ENCODE assay signal across 18 cellular contexts in the genomic region with DNA sequence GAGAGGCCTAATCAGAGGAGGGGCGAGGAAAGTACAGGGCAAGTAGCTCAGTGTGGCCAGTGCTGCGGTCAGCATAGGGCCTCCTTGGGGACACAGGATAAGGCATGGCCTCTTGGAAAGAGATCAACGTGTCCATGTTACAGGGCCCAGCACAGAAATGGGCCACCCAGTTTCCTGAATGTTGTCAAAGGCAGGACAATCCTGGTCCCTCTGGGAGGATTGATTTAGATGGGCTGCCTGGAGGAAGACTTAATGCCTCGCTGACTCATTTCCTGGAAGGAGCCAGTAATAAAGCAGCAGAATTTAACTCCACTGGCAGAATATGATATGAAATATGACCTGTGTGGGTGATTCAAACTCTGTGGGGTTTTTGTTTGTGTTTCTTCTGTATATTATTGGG. TPM values are rescaled to one million over a fixed set of nuclear protein-coding genes. Genes with fewer than 3 reads are reported as not detected.
A peak's percentile ranks its signal among the peaks of the same experiment; 100 is the strongest.
DNase-seq lines count a peak whose midpoint lies in the region; ATAC-seq, FAIRE-seq and TF ChIP-seq lines count a peak whose summit lies in the region.
"Had no signal": no experiment of that assay in that cellular context is flagged by ENCODE, and none has a peak within 500 bp of the region (broad histone marks: within the 10 kb centered on the region; RNA-seq: fewer than 3 reads in every experiment).

No MANE protein-coding gene starts in this region.

- no peak overlapping the region for H3K4me3 Mint-ChIP-seq in activated CD8-positive, alpha-beta T cell treated with anti-CD3 and anti-CD28 coated beads for 36 hours
- H3K4me3 Mint-ChIP-seq in activated CD8-positive, alpha-beta T cell treated with anti-CD3 and anti-CD28 coated beads, Interleukin-2, amount 10 ng/mL, durations not matched to agents 7 days and 5 days = no peak overlapping the region
- no peak overlapping the region for H3K4me3 Mint-ChIP-seq in type B pancreatic cell
- H3K4me3 Mint-ChIP-seq: activated naive CD8-positive, alpha-beta T cell treated with anti-CD3 and anti-CD28 coated beads, Interleukin-2, amount 10 ng/mL, durations not matched to agents 7 days and 5 days; neural crest cell had no signal

- H3K4me1 Mint-ChIP-seq in activated CD8-positive, alpha-beta T cell treated with anti-CD3 and anti-CD28 coated beads for 36 hours (ENCODE audit: low read depth) = peaks cover 3% of the 10 kb centered on the region
- H3K4me1 Mint-ChIP-seq in activated CD8-positive, alpha-beta T cell treated with anti-CD3 and anti-CD28 coated beads, Interleukin-2, amount 10 ng/mL, durations not matched to agents 7 days and 5 days (ENCODE audit: low read depth) = peaks cover 6% of the 10 kb centered on the region
- peaks cover 9% of the 10 kb centered on the region for H3K4me1 Mint-ChIP-seq in type B pancreatic cell (ENCODE audit: unreplicated experiment)
- H3K4me1 Mint-ChIP-seq: neural crest cell had no signal

- H3K36me3 Mint-ChIP-seq in activated CD8-positive, alpha-beta T cell treated with anti-CD3 and anti-CD28 coated beads for 36 hours (ENCODE audit: low read depth) = no peaks in the 10 kb centered on the region
- H3K36me3 Mint-ChIP-seq in activated CD8-positive, alpha-beta T cell treated with anti-CD3 and anti-CD28 coated beads, Interleukin-2, amount 10 ng/mL, durations not matched to agents 7 days and 5 days (ENCODE audit: low read depth) = no peaks in the 10 kb centered on the region
- no peaks in the 10 kb centered on the region for H3K36me3 Mint-ChIP-seq in type B pancreatic cell
- H3K36me3 Mint-ChIP-seq: activated naive CD8-positive, alpha-beta T cell treated with anti-CD3 and anti-CD28 coated beads, Interleukin-2, amount 10 ng/mL, durations not matched to agents 7 days and 5 days had no signal

- H3K27ac Mint-ChIP-seq in activated CD8-positive, alpha-beta T cell treated with anti-CD3 and anti-CD28 coated beads for 36 hours = no peak overlapping the region
- no peak overlapping the region for H3K27ac Mint-ChIP-seq in activated CD8-positive, alpha-beta T cell treated with anti-CD3 and anti-CD28 coated beads, Interleukin-2, amount 10 ng/mL, durations not matched to agents 7 days and 5 days
- H3K27ac Mint-ChIP-seq in type B pancreatic cell = peak overlapping the region; percentile 61
- H3K27ac Mint-ChIP-seq: activated naive CD8-positive, alpha-beta T cell treated with anti-CD3 and anti-CD28 coated beads, Interleukin-2, amount 10 ng/mL, durations not matched to agents 7 days and 5 days had no signal

- TF ChIP-seq POLR2A in GM12891 (IDR thresholded peaks at IDR 0.05; ENCODE audit: low read depth, low read length) = no peak

- no peak for DNase-seq in activated CD8-positive, alpha-beta T cell treated with anti-CD3 and anti-CD28 coated beads for 36 hours
- DNase-seq in activated CD8-positive, alpha-beta T cell treated with anti-CD3 and anti-CD28 coated beads, Interleukin-2, amount 10 ng/mL, durations not matched to agents 7 days and 5 days = no peak
- DNase-seq in RWPE2 (ENCODE audit: low spot score) (no peak), fibroblast of mammary gland (ENCODE audit: low read depth) (peak; percentile 57), type B pancreatic cell (ENCODE audit: extremely low spot score, unreplicated experiment) (no peak), GM12891 (ENCODE audit: insufficient read length, low spot score) (no peak)
- no peak for DNase-seq in stimulated activated CD4-positive, alpha-beta T cell treated with anti-CD3 and anti-CD28 coated beads, Interleukin-4, amount 100 ng/mL, for 24 hours
- DNase-seq: activated naive CD8-positive, alpha-beta T cell treated with anti-CD3 and anti-CD28 coated beads, Interleukin-2, amount 10 ng/mL, durations not matched to agents 7 days and 5 days; DMS79 treated with DMSO at 0.1 percent for 48 hours; left ventricle myocardium inferior; NCI-H2107; stimulated activated CD4-positive, alpha-beta T cell treated with anti-CD3 and anti-CD28 coated beads, Interleukin-12 subunit alpha, Interleukin-12 subunit beta, amount 100 ng/mL, for 4 hours had no signal

- intact Hi-C loops in activated CD8-positive, alpha-beta T cell treated with anti-CD3 and anti-CD28 coated beads for 36 hours (cut with micrococcal nuclease) = no loop called here

- peak; percentile 37 for ATAC-seq in activated CD8-positive, alpha-beta T cell treated with anti-CD3 and anti-CD28 coated beads for 36 hours
- no peak for ATAC-seq in activated CD8-positive, alpha-beta T cell treated with anti-CD3 and anti-CD28 coated beads, Interleukin-2, amount 10 ng/mL, durations not matched to agents 7 days and 5 days
- peak; percentile 67; the same call in 2 of the 3 replicates for ATAC-seq in RWPE2 (ENCODE audit: low read depth)
- ATAC-seq in GM19035 (IDR thresholded peaks at IDR 0.05; ENCODE audit: unreplicated experiment) = no peak
- ATAC-seq: A549 had no signal

- H3K36me3 ChIP-seq in RWPE2 (ENCODE audit: low read depth) = no peaks in the 10 kb centered on the region
- H3K36me3 ChIP-seq: left ventricle myocardium inferior had no signal

- no peaks in the 10 kb centered on the region for H3K27me3 ChIP-seq in RWPE2 (ENCODE audit: insufficient read depth, poor library complexity, severe bottlenecking)
- H3K27me3 ChIP-seq: hepatocyte had no signal

- H3K9me3 ChIP-seq in RWPE2 (ENCODE audit: severe bottlenecking) = no peaks in the 10 kb centered on the region
- H3K9me3 ChIP-seq: A549, left ventricle myocardium inferior had no signal

- TF ChIP-seq CTCF in activated CD8-positive, alpha-beta T cell treated with anti-CD3 and anti-CD28 coated beads for 36 hours (IDR thresholded peaks at IDR 0.05) = no peak
- TF ChIP-seq CTCF in RWPE2 (IDR thresholded peaks at IDR 0.05; ENCODE audit: poor library complexity, severe bottlenecking) (no peak), fibroblast of mammary gland (conservative IDR thresholded peaks at IDR 0.05; ENCODE audit: control insufficient read depth, insufficient read depth, low read depth, low read length) (no peak), type B pancreatic cell (conservative IDR thresholded peaks at IDR 0.05) (no peak)

- no peaks in the 10 kb centered on the region for H3K4me1 ChIP-seq in RWPE2 (ENCODE audit: insufficient read depth, poor library complexity, severe bottlenecking)
- H3K4me1 ChIP-seq: A549 had no signal

- POLR2A ChIA-PET in activated CD8-positive, alpha-beta T cell treated with anti-CD3 and anti-CD28 coated beads for 36 hours (lab: Charles Lee) = no interaction called here
- POLR2A ChIA-PET in activated CD8-positive, alpha-beta T cell treated with anti-CD3 and anti-CD28 coated beads, Interleukin-2, amount 10 ng/mL, durations not matched to agents 7 days and 5 days (lab: Charles Lee) = no interaction called here

- CTCF ChIA-PET in activated CD8-positive, alpha-beta T cell treated with anti-CD3 and anti-CD28 coated beads for 36 hours (lab: Charles Lee) = interaction anchor here (1.2 kb wide), 1 partner anchor 9 kb away, joined by 3 read pairs; no protein-coding TSS in a partner anchor
- CTCF ChIA-PET in activated CD8-positive, alpha-beta T cell treated with anti-CD3 and anti-CD28 coated beads, Interleukin-2, amount 10 ng/mL, durations not matched to agents 7 days and 5 days (lab: Charles Lee) = no interaction called here

- no peak for FAIRE-seq in GM12891 (lab: Jason Lieb, UNC)
- FAIRE-seq: A549 had no signal

- H3K27ac ChIP-seq in RWPE2 (ENCODE audit: poor library complexity, severe bottlenecking) = no peak overlapping the region
- H3K27ac ChIP-seq: A549, hepatocyte, left ventricle myocardium inferior had no signal

- H3K27me3 Mint-ChIP-seq in activated CD8-positive, alpha-beta T cell treated with anti-CD3 and anti-CD28 coated beads for 36 hours = peaks cover 2% of the 10 kb centered on the region
- H3K27me3 Mint-ChIP-seq in activated CD8-positive, alpha-beta T cell treated with anti-CD3 and anti-CD28 coated beads, Interleukin-2, amount 10 ng/mL, durations not matched to agents 7 days and 5 days (ENCODE audit: low read depth) = no peaks in the 10 kb centered on the region
- H3K27me3 Mint-ChIP-seq in type B pancreatic cell = no peaks in the 10 kb centered on the region

- no peaks in the 10 kb centered on the region for H3K9me3 Mint-ChIP-seq in activated CD8-positive, alpha-beta T cell treated with anti-CD3 and anti-CD28 coated beads for 36 hours
- H3K9me3 Mint-ChIP-seq in activated CD8-positive, alpha-beta T cell treated with anti-CD3 and anti-CD28 coated beads, Interleukin-2, amount 10 ng/mL, durations not matched to agents 7 days and 5 days (ENCODE audit: insufficient read depth) = no peaks in the 10 kb centered on the region
- H3K9me3 Mint-ChIP-seq in type B pancreatic cell = no peaks in the 10 kb centered on the region
- H3K9me3 Mint-ChIP-seq: activated naive CD8-positive, alpha-beta T cell treated with anti-CD3 and anti-CD28 coated beads, Interleukin-2, amount 10 ng/mL, durations not matched to agents 7 days and 5 days; neural crest cell had no signal

- H3K4me3 ChIP-seq in RWPE2 (ENCODE audit: severe bottlenecking) = no peak overlapping the region
- no peak overlapping the region for H3K4me3 ChIP-seq in fibroblast of mammary gland (ENCODE audit: control insufficient read depth, low read depth, low read length)
- H3K4me3 ChIP-seq: A549, hepatocyte had no signal

TF ChIP-seq in GM12891, 5 proteins besides CTCF, POLR2A, EP300 and RAD21:
- no peak for TF ChIP-seq SPI1 (IDR thresholded peaks at IDR 0.05; ENCODE audit: low read depth, low read length)
- no peak for TF ChIP-seq POLR2AphosphoS5 (IDR thresholded peaks at IDR 0.05; ENCODE audit: low read depth, low read length)
- TF ChIP-seq PAX5 (IDR thresholded peaks at IDR 0.05; ENCODE audit: insufficient read depth, low read length, severe bottlenecking) = no peak
- TF ChIP-seq POU2F2 (IDR thresholded peaks at IDR 0.05; ENCODE audit: low read depth, low read length) = no peak
- TF ChIP-seq TAF1 (IDR thresholded peaks at IDR 0.05; ENCODE audit: low read depth, low read length) = no peak

RNA-seq across cellular contexts. Expression of gene DDO, which starts 16.6 kb away (rescaled TPM):
- not detected for total RNA-seq in activated CD8-positive, alpha-beta T cell treated with anti-CD3 and anti-CD28 coated beads for 36 hours
- total RNA-seq in activated CD8-positive, alpha-beta T cell treated with anti-CD3 and anti-CD28 coated beads, Interleukin-2, amount 10 ng/mL, durations not matched to agents 7 days and 5 days = not detected
- total RNA-seq in type B pancreatic cell (ENCODE audit: low replicate concordance) = not detected in 2 replicates
- 0.13 TPM for polyA plus RNA-seq in GM12891 (2012; ENCODE audit: low read depth, missing spikeins)
- total RNA-seq: activated CD8-positive, alpha-beta memory T cell treated with anti-CD3 and anti-CD28 coated beads for 36 hours; activated naive CD8-positive, alpha-beta T cell treated with anti-CD3 and anti-CD28 coated beads, Interleukin-2, amount 10 ng/mL, durations not matched to agents 7 days and 5 days; neural crest cell; T-helper 2 cell treated with Interferon-gamma antibody and Interleukin-4, amounts not matched to agents 100 ng/mL and 5 ng/mL, for 36 hours had no signal

RNA-seq across cellular contexts. Expression of gene METTL24, which starts 40.6 kb away (rescaled TPM):
- not detected for total RNA-seq in activated CD8-positive, alpha-beta T cell treated with anti-CD3 and anti-CD28 coated beads for 36 hours
- not detected for total RNA-seq in activated CD8-positive, alpha-beta T cell treated with anti-CD3 and anti-CD28 coated beads, Interleukin-2, amount 10 ng/mL, durations not matched to agents 7 days and 5 days
- 2.0 and 10.0 TPM in 2 replicates for total RNA-seq in type B pancreatic cell (ENCODE audit: low replicate concordance)
- polyA plus RNA-seq in GM12891 (2012; ENCODE audit: low read depth, missing spikeins) = not detected
- total RNA-seq: activated CD8-positive, alpha-beta memory T cell treated with anti-CD3 and anti-CD28 coated beads for 36 hours; T-helper 2 cell treated with Interferon-gamma antibody and Interleukin-4, amounts not matched to agents 100 ng/mL and 5 ng/mL, for 36 hours had no signal
- polyA plus RNA-seq: A549 had no signal

Comparison
In these comparisons a context has a peak if more than half of its experiments do, and no peak if none do; other contexts are left out.
1. ATAC-seq: peak in activated CD8-positive, alpha-beta T cell treated with anti-CD3 and anti-CD28 coated beads for 36 hours (single experiment) and RWPE2 (single experiment); none in activated CD8-positive, alpha-beta T cell treated with anti-CD3 and anti-CD28 coated beads, Interleukin-2, amount 10 ng/mL, durations not matched to agents 7 days and 5 days (single experiment) and GM19035 (single experiment).